1 cellular context compared by ENCODE assay signal in the genomic region with DNA sequence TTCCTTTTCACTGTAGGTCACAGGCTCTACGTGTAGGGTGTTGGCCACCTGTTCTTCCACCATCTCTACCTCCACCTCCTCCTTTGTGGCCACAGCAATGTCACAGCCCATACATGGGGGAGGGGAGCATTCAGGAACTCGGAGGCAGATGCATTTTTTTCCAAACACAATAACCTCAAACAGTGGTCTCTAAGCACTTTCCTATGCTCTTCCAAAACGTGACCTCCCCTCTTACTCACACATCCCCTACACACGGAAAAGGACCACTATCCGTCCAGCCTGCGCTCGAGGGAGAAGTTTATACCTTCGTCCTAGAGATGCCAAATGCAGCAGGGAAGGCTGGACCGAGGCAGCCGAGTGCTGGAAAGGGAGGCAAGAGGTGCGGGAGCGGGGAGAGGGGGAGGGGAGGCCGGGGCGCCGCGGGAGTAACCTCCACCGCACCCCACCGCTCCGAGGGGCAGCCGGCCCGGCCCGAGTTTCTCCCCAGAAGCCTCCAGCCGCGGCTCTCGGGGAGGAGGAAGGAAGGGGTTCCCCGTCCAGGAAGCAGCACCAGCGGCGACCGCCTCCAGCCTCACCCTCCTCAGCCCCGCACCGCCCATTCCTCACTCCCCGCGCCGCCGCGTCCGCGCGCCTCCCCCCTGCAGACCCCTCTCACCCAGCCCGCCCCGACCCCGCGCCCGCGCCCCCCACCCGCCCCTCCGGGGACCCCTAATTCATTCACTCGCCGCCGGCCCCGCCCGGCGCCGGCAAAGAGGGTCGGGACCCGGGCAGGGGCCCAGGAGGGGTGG.
TF ChIP-seq lines count a peak whose summit lies in the region.

No MANE protein-coding gene starts in this region.

TF ChIP-seq in HCT116, 20 proteins besides CTCF, POLR2A, EP300 and RAD21 (continued from another document):
- TF ChIP-seq, protein P1, sequence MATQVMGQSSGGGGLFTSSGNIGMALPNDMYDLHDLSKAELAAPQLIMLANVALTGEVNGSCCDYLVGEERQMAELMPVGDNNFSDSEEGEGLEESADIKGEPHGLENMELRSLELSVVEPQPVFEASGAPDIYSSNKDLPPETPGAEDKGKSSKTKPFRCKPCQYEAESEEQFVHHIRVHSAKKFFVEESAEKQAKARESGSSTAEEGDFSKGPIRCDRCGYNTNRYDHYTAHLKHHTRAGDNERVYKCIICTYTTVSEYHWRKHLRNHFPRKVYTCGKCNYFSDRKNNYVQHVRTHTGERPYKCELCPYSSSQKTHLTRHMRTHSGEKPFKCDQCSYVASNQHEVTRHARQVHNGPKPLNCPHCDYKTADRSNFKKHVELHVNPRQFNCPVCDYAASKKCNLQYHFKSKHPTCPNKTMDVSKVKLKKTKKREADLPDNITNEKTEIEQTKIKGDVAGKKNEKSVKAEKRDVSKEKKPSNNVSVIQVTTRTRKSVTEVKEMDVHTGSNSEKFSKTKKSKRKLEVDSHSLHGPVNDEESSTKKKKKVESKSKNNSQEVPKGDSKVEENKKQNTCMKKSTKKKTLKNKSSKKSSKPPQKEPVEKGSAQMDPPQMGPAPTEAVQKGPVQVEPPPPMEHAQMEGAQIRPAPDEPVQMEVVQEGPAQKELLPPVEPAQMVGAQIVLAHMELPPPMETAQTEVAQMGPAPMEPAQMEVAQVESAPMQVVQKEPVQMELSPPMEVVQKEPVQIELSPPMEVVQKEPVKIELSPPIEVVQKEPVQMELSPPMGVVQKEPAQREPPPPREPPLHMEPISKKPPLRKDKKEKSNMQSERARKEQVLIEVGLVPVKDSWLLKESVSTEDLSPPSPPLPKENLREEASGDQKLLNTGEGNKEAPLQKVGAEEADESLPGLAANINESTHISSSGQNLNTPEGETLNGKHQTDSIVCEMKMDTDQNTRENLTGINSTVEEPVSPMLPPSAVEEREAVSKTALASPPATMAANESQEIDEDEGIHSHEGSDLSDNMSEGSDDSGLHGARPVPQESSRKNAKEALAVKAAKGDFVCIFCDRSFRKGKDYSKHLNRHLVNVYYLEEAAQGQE (IDR thresholded peaks at IDR 0.05; ENCODE audit: low read depth): no peak
- TF ChIP-seq ZNF274 (IDR thresholded peaks at IDR 0.05; ENCODE audit: low read depth, low read length): no peak
- TF ChIP-seq SIN3A (IDR thresholded peaks at IDR 0.05; ENCODE audit: low read depth): no peak
- no peak for TF ChIP-seq EZH2 (IDR thresholded peaks at IDR 0.05)
